15 cellular contexts compared by ENCODE assay signal in the genomic region with DNA sequence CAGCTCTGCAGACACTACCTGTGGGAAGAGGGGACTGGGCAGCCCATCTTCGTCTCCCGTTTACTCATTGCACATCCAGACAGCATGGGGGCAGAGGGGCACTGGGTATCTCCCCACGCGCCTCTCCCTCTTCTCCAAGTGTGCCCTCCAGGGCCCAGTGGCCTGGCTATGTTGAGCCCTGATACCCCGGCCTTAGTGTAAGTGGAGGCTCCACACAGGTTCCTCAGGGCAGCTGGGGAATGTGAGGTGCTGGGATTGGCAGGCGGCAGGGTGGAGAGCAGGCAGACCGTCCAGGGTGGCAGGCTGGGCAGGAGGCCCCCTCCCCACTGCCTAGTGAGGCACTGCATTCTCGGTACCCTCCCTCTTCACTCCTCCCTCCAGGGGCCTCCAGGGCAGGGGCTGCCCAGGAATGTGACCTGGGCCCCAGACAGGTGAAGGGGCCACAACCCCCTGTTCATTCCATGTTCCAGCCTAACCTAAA. TPM values are rescaled to one million over a fixed set of nuclear protein-coding genes. Genes with fewer than 3 reads are reported as not detected.
DNase-seq lines count a peak whose midpoint lies in the region; ATAC-seq, FAIRE-seq and TF ChIP-seq lines count a peak whose summit lies in the region.
"Had no signal": no experiment of that assay in that cellular context is flagged by ENCODE, and none has a peak within 500 bp of the region (broad histone marks: within the 10 kb centered on the region; RNA-seq: fewer than 3 reads in every experiment).

No MANE protein-coding gene starts in this region.

- no peak for TF ChIP-seq POLR2A in gastroesophageal sphincter (IDR thresholded peaks at IDR 0.05)

- H3K9me3 Mint-ChIP-seq in astrocyte (ENCODE audit: unreplicated experiment) (no peaks in the 10 kb centered on the region), osteocyte (ENCODE audit: unreplicated experiment) (no peaks in the 10 kb centered on the region), type B pancreatic cell (no peaks in the 10 kb centered on the region)

- H3K27me3 ChIP-seq in astrocyte (ENCODE audit: insufficient read depth, low read length) (no peaks in the 10 kb centered on the region), gastroesophageal sphincter (no peaks in the 10 kb centered on the region)
- H3K27me3 ChIP-seq: SJCRH30 had no signal

- no peak overlapping the region for H2AFZ ChIP-seq in astrocyte (ENCODE audit: low read depth, low read length)

- H3K36me3 Mint-ChIP-seq in astrocyte (ENCODE audit: low read depth, unreplicated experiment) = peaks cover 11% of the 10 kb centered on the region
- H3K36me3 Mint-ChIP-seq in osteocyte (ENCODE audit: unreplicated experiment) = no peaks in the 10 kb centered on the region
- H3K36me3 Mint-ChIP-seq in type B pancreatic cell = peaks cover 11% of the 10 kb centered on the region

- TF ChIP-seq EP300 in gastroesophageal sphincter (IDR thresholded peaks at IDR 0.05) = no peak

- WGBS in gastroesophageal sphincter (ENCODE audit: low coverage in 1 of 2), 2 donors = no CpG with 5 or more reads among the region's 8 CpGs

- no peak overlapping the region for H3K9ac ChIP-seq in astrocyte (ENCODE audit: low read length)

- H3K36me3 ChIP-seq in astrocyte (ENCODE audit: insufficient read depth, low read length) (no peaks in the 10 kb centered on the region), gastroesophageal sphincter (no peaks in the 10 kb centered on the region)
- H3K36me3 ChIP-seq: SJCRH30 had no signal

- H3K4me3 ChIP-seq in astrocyte (ENCODE audit: insufficient read depth, low read depth, low read length) (no peak overlapping the region), gastroesophageal sphincter (no peak overlapping the region)
- H3K4me3 ChIP-seq: SJCRH30 had no signal

- H3K4me2 ChIP-seq in astrocyte (ENCODE audit: low read length) = no peak overlapping the region

- FAIRE-seq in astrocyte (lab: Jason Lieb, UNC) = no peak

- TF ChIP-seq CTCF in astrocyte (IDR thresholded peaks at IDR 0.05; ENCODE audit: insufficient read depth, low read depth, low read length) (no peak), gastroesophageal sphincter (IDR thresholded peaks at IDR 0.05) (no peak), osteocyte (IDR thresholded peaks at IDR 0.05) (no peak), type B pancreatic cell (conservative IDR thresholded peaks at IDR 0.05) (no peak)

- H3K4me1 Mint-ChIP-seq in astrocyte (ENCODE audit: low read depth, unreplicated experiment) (peaks cover 77% of the 10 kb centered on the region), osteocyte (ENCODE audit: unreplicated experiment) (peaks cover 75% of the 10 kb centered on the region), type B pancreatic cell (ENCODE audit: unreplicated experiment) (peaks cover 53% of the 10 kb centered on the region)

- H4K20me1 ChIP-seq in astrocyte (ENCODE audit: insufficient read depth, low read length) = no peaks in the 10 kb centered on the region

- H3K27me3 Mint-ChIP-seq in astrocyte (ENCODE audit: low read depth, unreplicated experiment) (no peaks in the 10 kb centered on the region), osteocyte (ENCODE audit: unreplicated experiment) (no peaks in the 10 kb centered on the region), type B pancreatic cell (no peaks in the 10 kb centered on the region)
- H3K27me3 Mint-ChIP-seq: activated naive CD8-positive, alpha-beta T cell had no signal

- peak overlapping the region; percentile 89 for H3K27ac Mint-ChIP-seq in astrocyte (ENCODE audit: unreplicated experiment)
- H3K27ac Mint-ChIP-seq in osteocyte (ENCODE audit: unreplicated experiment) = peak overlapping the region; percentile 99
- no peak overlapping the region for H3K27ac Mint-ChIP-seq in type B pancreatic cell
- H3K27ac Mint-ChIP-seq: activated naive CD8-positive, alpha-beta T cell had no signal

- no peak for ATAC-seq in gastroesophageal sphincter
- ATAC-seq in GM21526 (IDR thresholded peaks at IDR 0.05; ENCODE audit: low FRiP score, unreplicated experiment) = no peak
- ATAC-seq in GM18498 (IDR thresholded peaks at IDR 0.05; ENCODE audit: unreplicated experiment) = no peak
- ATAC-seq in HG02970 (IDR thresholded peaks at IDR 0.05; ENCODE audit: low FRiP score, unreplicated experiment) = no peak

- H3K9me3 ChIP-seq in astrocyte (ENCODE audit: insufficient read depth, low read depth, low read length) (no peaks in the 10 kb centered on the region), gastroesophageal sphincter (no peaks in the 10 kb centered on the region)
- H3K9me3 ChIP-seq: SJCRH30 had no signal

- H3K4me1 ChIP-seq in astrocyte (ENCODE audit: insufficient read depth, low read length) (peaks cover 70% of the 10 kb centered on the region), gastroesophageal sphincter (peaks cover 42 to 98% (median 68%) of the 10 kb centered on the region in 3 donors)

- H3K4me3 Mint-ChIP-seq in astrocyte (ENCODE audit: unreplicated experiment) (no peak overlapping the region), osteocyte (ENCODE audit: unreplicated experiment) (peak overlapping the region; percentile 26), type B pancreatic cell (peak overlapping the region; percentile 34)
- H3K4me3 Mint-ChIP-seq: activated naive CD8-positive, alpha-beta T cell had no signal

- H3K27ac ChIP-seq in astrocyte (ENCODE audit: low read depth, low read length) (no peak overlapping the region), gastroesophageal sphincter (peak overlapping the region; percentile 90 to 98 (median 96))
- H3K27ac ChIP-seq: SJCRH30, VCaP had no signal

- DNase-seq in astrocyte (ENCODE audit: low read depth) = no peak
- DNase-seq in osteocyte (ENCODE audit: extremely low spot score, unreplicated experiment) = no peak
- DNase-seq in type B pancreatic cell (ENCODE audit: extremely low spot score, unreplicated experiment) = no peak
- no peak for DNase-seq in NCI-H345 (lab: John Stamatoyannopoulos, UW)
- DNase-seq: dermis blood vessel endothelial cell, KBM-7, NCI-H1694, NCI-H69, SJCRH30 had no signal

- no peaks in the 10 kb centered on the region for H3K79me2 ChIP-seq in astrocyte (ENCODE audit: insufficient read depth, low read length)

RNA-seq across cellular contexts. Expression of a gene that starts 13.2 kb away (rescaled TPM):
- 19.3 and 25.9 TPM in 2 replicates for total RNA-seq in astrocyte
- total RNA-seq in gastroesophageal sphincter = 10 to 100 TPM; 31.9 to 46.9 (median 35.7) TPM
- 86.5 and 96.6 TPM in 2 replicates for total RNA-seq in osteocyte
- 24.0 and 26.5 TPM in 2 replicates for total RNA-seq in type B pancreatic cell (ENCODE audit: low replicate concordance)

RNA-seq across cellular contexts. Expression of a gene that starts 29.9 kb away (rescaled TPM):
- 1.5 and 1.7 TPM in 2 replicates for total RNA-seq in astrocyte
- total RNA-seq in gastroesophageal sphincter = 1 to 10 TPM in 1 of 4 donors, under 1 TPM in 3; 0.39 to 1.4 (median 0.69) TPM
- total RNA-seq in osteocyte = 1.2 and 1.4 TPM in 2 replicates
- 2.2 and 2.7 TPM in 2 replicates for total RNA-seq in type B pancreatic cell (ENCODE audit: low replicate concordance)

RNA-seq across cellular contexts. Expression of a gene that starts 39.1 kb away (rescaled TPM):
- total RNA-seq in astrocyte (52.0 and 54.2 TPM in 2 replicates), gastroesophageal sphincter (10 to 100 TPM; 16.8 to 25.8 (median 19.9) TPM), osteocyte (51.7 and 62.7 TPM in 2 replicates), type B pancreatic cell (ENCODE audit: low replicate concordance) (78.0 and 80.8 TPM in 2 replicates)

RNA-seq across cellular contexts. Expression of a gene that starts 44.1 kb away (rescaled TPM):
- total RNA-seq in astrocyte (26.5 and 29.9 TPM in 2 replicates), gastroesophageal sphincter (10 to 100 TPM; 24.4 to 33.9 (median 26.0) TPM), osteocyte (34.6 and 35.8 TPM in 2 replicates), type B pancreatic cell (ENCODE audit: low replicate concordance) (31.3 and 32.3 TPM in 2 replicates)

RNA-seq across cellular contexts. Expression of a gene that starts 54.7 kb away (rescaled TPM):
- total RNA-seq in astrocyte = 5.4 and 8.7 TPM in 2 replicates
- 1 to 10 TPM; 4.0 to 6.8 (median 4.8) TPM for total RNA-seq in gastroesophageal sphincter
- 5.5 and 5.6 TPM in 2 replicates for total RNA-seq in osteocyte
- total RNA-seq in type B pancreatic cell (ENCODE audit: low replicate concordance) = 10.6 and 22.6 TPM in 2 replicates
